2 cellular contexts compared by ENCODE assay signal in genomic region chr12:24519759-24520158, GRCh38.
TF ChIP-seq lines count a peak whose summit lies in the region.

No MANE protein-coding gene starts in this region.

TF ChIP-seq in HEK293, 187 proteins besides CTCF, POLR2A, EP300 and RAD21 (continued from another document):
- TF ChIP-seq ZXDB (tag by site-specific recombination; IDR thresholded peaks at IDR 0.05) (0 out of 2 replicates have a peak, but pooled peaks have one; percentile 16), ZNF292 (tag by site-specific recombination; IDR thresholded peaks at IDR 0.05; ENCODE audit: borderline replicate concordance, low read depth) (no peak), SETDB1 (IDR thresholded peaks at IDR 0.05; ENCODE audit: insufficient read length, low read length) (peak; percentile 97), ZNF660 (tag by site-specific recombination; IDR thresholded peaks at IDR 0.05) (no peak), TCF7L2 (IDR thresholded peaks at IDR 0.05; ENCODE audit: borderline replicate concordance, low read depth, low read length) (no peak), ZNF670 (tag by site-specific recombination; IDR thresholded peaks at IDR 0.05; ENCODE audit: low read depth) (no peak), ZNF624 (tag by site-specific recombination; IDR thresholded peaks at IDR 0.05) (no peak), ZNF175 (tag by site-specific recombination; IDR thresholded peaks at IDR 0.05) (no peak), ZNF510 (tag by site-specific recombination; IDR thresholded peaks at IDR 0.05; ENCODE audit: insufficient replicate concordance) (peak; percentile 36), TRIM28 (IDR thresholded peaks at IDR 0.05; ENCODE audit: borderline replicate concordance, low read length) (peak; percentile 95), GLI4 (tag by site-specific recombination; IDR thresholded peaks at IDR 0.05) (no peak), ZNF791 (tag by site-specific recombination; IDR thresholded peaks at IDR 0.05) (peak; percentile 100), ZNF354C (tag by site-specific recombination; IDR thresholded peaks at IDR 0.05; ENCODE audit: borderline replicate concordance, low read depth) (no peak), ZFP37 (tag by site-specific recombination; IDR thresholded peaks at IDR 0.05) (no peak), KLF7 (tag by site-specific recombination; IDR thresholded peaks at IDR 0.05; ENCODE audit: borderline replicate concordance) (no peak), ZNF626 (tag by site-specific recombination; IDR thresholded peaks at IDR 0.05) (peak; percentile 46; the same call in 1 of the 2 replicates)
TF ChIP-seq in HEK293: peak in this region for 6.

TF ChIP-seq in GM12878, 131 proteins besides CTCF, POLR2A, EP300 and RAD21:
- no peak for TF ChIP-seq PKNOX1 (IDR thresholded peaks at IDR 0.05)
- 0 out of 2 replicates have a peak, but pooled peaks have one; percentile 39 for TF ChIP-seq CBX5 (IDR thresholded peaks at IDR 0.05; ENCODE audit: low read depth)
